9 cellular contexts compared by ENCODE assay signal in genomic region chr16:31869511-31870201, GRCh38. TPM values are rescaled to one million over a fixed set of nuclear protein-coding genes. Genes with fewer than 3 reads are reported as not detected.
DNase-seq lines count a peak whose midpoint lies in the region; ATAC-seq and TF ChIP-seq lines count a peak whose summit lies in the region.
"Had no signal": no experiment of that assay in that cellular context is flagged by ENCODE, and none has a peak within 500 bp of the region (broad histone marks: within the 10 kb centered on the region; RNA-seq: fewer than 3 reads in every experiment).

No MANE protein-coding gene starts in this region.

- H3K27me3 Mint-ChIP-seq in activated naive CD4-positive, alpha-beta T cell treated with anti-CD3 and anti-CD28 coated beads for 36 hours (ENCODE audit: low read depth), result no peaks in the 10 kb centered on the region

- H3K36me3 ChIP-seq in GM06990 (ENCODE audit: control insufficient read depth, insufficient read depth, low read length) (no peaks in the 10 kb centered on the region), RWPE2 (ENCODE audit: low read depth) (no peaks in the 10 kb centered on the region), left ventricle myocardium inferior (no peaks in the 10 kb centered on the region)
- H3K36me3 ChIP-seq: thoracic aorta had no signal

- TF ChIP-seq CTCF in GM06990 (IDR thresholded peaks at IDR 0.05; ENCODE audit: insufficient read depth, low read length, poor library complexity, severe bottlenecking) (no peak), RWPE2 (IDR thresholded peaks at IDR 0.05; ENCODE audit: poor library complexity, severe bottlenecking) (no peak), left ventricle myocardium inferior (IDR thresholded peaks at IDR 0.05; ENCODE audit: borderline replicate concordance) (no peak)

- CTCF ChIA-PET in activated naive CD4-positive, alpha-beta T cell treated with anti-CD3 and anti-CD28 coated beads for 36 hours (lab: Charles Lee), result interaction anchor here (0.6 to 4.6 kb wide), 12 partner anchors 9 to 887 kb away, joined by 3 to 52 read pairs (median 4); partner anchors contain the start of gene ZNF843

- H3K36me3 Mint-ChIP-seq in activated naive CD4-positive, alpha-beta T cell treated with anti-CD3 and anti-CD28 coated beads for 36 hours (ENCODE audit: low read depth), result peaks cover 6% of the 10 kb centered on the region

- H3K4me1 Mint-ChIP-seq in activated naive CD4-positive, alpha-beta T cell treated with anti-CD3 and anti-CD28 coated beads for 36 hours (ENCODE audit: low read depth), result peaks cover 50% of the 10 kb centered on the region

- intact Hi-C loops in activated naive CD4-positive, alpha-beta T cell treated with anti-CD3 and anti-CD28 coated beads for 36 hours (cut with micrococcal nuclease), result loop anchor here (1.0 to 10.0 kb wide), 14 partner anchors 8 to 885 kb away; partner anchors contain the start of genes AHSP, ARMC5, FUS and HSD3B7
- intact Hi-C loops in left ventricle myocardium inferior (cut with micrococcal nuclease), result no loop called here

- peak; percentile 36 for ATAC-seq in HG03060 (IDR thresholded peaks at IDR 0.05; ENCODE audit: low read depth, unreplicated experiment)
- peak; percentile 69 for ATAC-seq in RWPE2 (ENCODE audit: low read depth)
- ATAC-seq in HG03135 (IDR thresholded peaks at IDR 0.05; ENCODE audit: unreplicated experiment), result no peak

- H3K27me3 ChIP-seq in GM06990 (replicated peaks; ENCODE audit: control insufficient read depth, insufficient read depth, low read length) (no peaks in the 10 kb centered on the region), RWPE2 (ENCODE audit: insufficient read depth, poor library complexity, severe bottlenecking) (no peaks in the 10 kb centered on the region), left ventricle myocardium inferior (ENCODE audit: low read depth) (peaks cover 4% of the 10 kb centered on the region)

- no peak overlapping the region for H3K4me3 ChIP-seq in GM06990 (replicated peaks; ENCODE audit: low read depth, low read length)
- H3K4me3 ChIP-seq in RWPE2 (ENCODE audit: severe bottlenecking), result no peak overlapping the region
- H3K4me3 ChIP-seq in left ventricle myocardium inferior, result no peak overlapping the region

- DNase-seq in GM06990 (ENCODE audit: extremely low read depth, insufficient read length) (peak; percentile 54), RWPE2 (ENCODE audit: low spot score) (no peak), left ventricle myocardium inferior (no peak), NCI-H82 treated with DMSO at 0.1 percent for 48 hours (lab: John Stamatoyannopoulos, UW; ENCODE audit: unreplicated experiment) (no peak)
- DNase-seq in activated naive CD4-positive, alpha-beta T cell treated with anti-CD3 and anti-CD28 coated beads for 36 hours, result peak; percentile 90
- DNase-seq in stimulated activated CD4-positive, alpha-beta T cell treated with anti-CD3 and anti-CD28 coated beads, Interleukin-2, amount 100 ng/mL, for 24 hours, result peak; percentile 59 to 76

- H3K27ac ChIP-seq in RWPE2 (ENCODE audit: poor library complexity, severe bottlenecking) (peak overlapping the region; percentile 23), left ventricle myocardium inferior (replicated peaks) (peak overlapping the region; percentile 50)
- H3K27ac ChIP-seq: thoracic aorta had no signal

- peaks cover 3% of the 10 kb centered on the region for H3K4me1 ChIP-seq in RWPE2 (ENCODE audit: insufficient read depth, poor library complexity, severe bottlenecking)
- H3K4me1 ChIP-seq in left ventricle myocardium inferior, result peaks cover 21% of the 10 kb centered on the region

- H3K9me3 Mint-ChIP-seq in activated naive CD4-positive, alpha-beta T cell treated with anti-CD3 and anti-CD28 coated beads for 36 hours, result no peaks in the 10 kb centered on the region

- H3K9me3 ChIP-seq in RWPE2 (ENCODE audit: severe bottlenecking), result no peaks in the 10 kb centered on the region
- H3K9me3 ChIP-seq in left ventricle myocardium inferior (replicated peaks), result no peaks in the 10 kb centered on the region
- H3K9me3 ChIP-seq: thoracic aorta had no signal

- H3K4me3 Mint-ChIP-seq in activated naive CD4-positive, alpha-beta T cell treated with anti-CD3 and anti-CD28 coated beads for 36 hours, result peak overlapping the region; percentile 25

- H3K27ac Mint-ChIP-seq in activated naive CD4-positive, alpha-beta T cell treated with anti-CD3 and anti-CD28 coated beads for 36 hours, result peak overlapping the region; percentile 82

RNA-seq across cellular contexts. Expression of gene ZNF267, which starts 4.0 kb away (rescaled TPM):
- total RNA-seq in activated naive CD4-positive, alpha-beta T cell treated with anti-CD3 and anti-CD28 coated beads for 36 hours, result 10 to 100 TPM; 58.7 to 59.7 TPM
- total RNA-seq in left ventricle myocardium inferior, result 5.7 TPM

Comparison
In these comparisons a context has a peak if more than half of its experiments do, and no peak if none do; other contexts are left out.
1. DNase-seq: peak in GM06990 (single experiment), activated naive CD4-positive, alpha-beta T cell treated with anti-CD3 and anti-CD28 coated beads for 36 hours (single experiment) and stimulated activated CD4-positive, alpha-beta T cell treated with anti-CD3 and anti-CD28 coated beads, Interleukin-2, amount 100 ng/mL, for 24 hours (2 of 2); none in RWPE2 (single experiment), left ventricle myocardium inferior (single experiment) and NCI-H82 treated with DMSO at 0.1 percent for 48 hours (single experiment).